8 cellular contexts compared by ENCODE assay signal in genomic region chr18:24878289-24878688, GRCh38.
DNase-seq lines count a peak whose midpoint lies in the region; ATAC-seq and TF ChIP-seq lines count a peak whose summit lies in the region.

No MANE protein-coding gene starts in this region.

- BruUV-seq in Calu3 (replicated peaks; lab: Mats Ljungman, UMichigan): no TSS peak

- no peaks in the 10 kb centered on the region for H3K79me2 ChIP-seq in neural cell (replicated peaks; ENCODE audit: insufficient read depth, low read length)

- in situ Hi-C loops in GM13976 (cut with MboI; ENCODE audit: low sequenced_read_pairs, unreplicated experiment): no loop called here

- TF ChIP-seq EP300 in neural cell (conservative IDR thresholded peaks at IDR 0.05; ENCODE audit: poor library complexity, severe bottlenecking): no peak

- no peaks in the 10 kb centered on the region for H3K9me3 Mint-ChIP-seq in endodermal cell
- H3K9me3 Mint-ChIP-seq in Calu3 (ENCODE audit: low read depth, unreplicated experiment): no peaks in the 10 kb centered on the region

- H3K36me3 ChIP-seq in endodermal cell (ENCODE audit: control insufficient read depth, insufficient read depth, low read length): no peaks in the 10 kb centered on the region
- no peaks in the 10 kb centered on the region for H3K36me3 ChIP-seq in neural cell (ENCODE audit: insufficient read depth, low read length)

- peaks cover 25% of the 10 kb centered on the region for H3K4me1 Mint-ChIP-seq in endodermal cell
- no peaks in the 10 kb centered on the region for H3K4me1 Mint-ChIP-seq in Calu3 (ENCODE audit: low read depth, unreplicated experiment)

- CTCF ChIA-PET in Calu3 (lab: Charles Lee): interaction anchor here (0.6 kb wide), 1 partner anchor 84 kb away, joined by 3 read pairs; no protein-coding TSS in a partner anchor

- H3F3A ChIP-seq in neural cell (ENCODE audit: insufficient read depth, low read length, poor library complexity, severe bottlenecking): no peaks in the 10 kb centered on the region

- H3K4me3 Mint-ChIP-seq in endodermal cell: no peak overlapping the region
- H3K4me3 Mint-ChIP-seq in Calu3 (ENCODE audit: low read depth, unreplicated experiment): no peak overlapping the region

- H3K9ac ChIP-seq in endodermal cell (ENCODE audit: extremely low read depth, low read length, poor library complexity, severe bottlenecking) (no peak overlapping the region), neural cell (ENCODE audit: low read length) (no peak overlapping the region)

- WGBS in endodermal cell (ENCODE audit: insufficient coverage in 1 of 2, insufficient read length in 1 of 2), 2 experiments: 34% methylated on average over 3 of the region's 4 CpGs; no CpG with 5 or more reads in 1 of the 2 experiments

- no peaks in the 10 kb centered on the region for H4K20me1 ChIP-seq in neural cell (ENCODE audit: insufficient read depth)

- H3K4me1 ChIP-seq in endodermal cell (ENCODE audit: control insufficient read depth, insufficient read depth, low read length): peaks cover 16% of the 10 kb centered on the region

- no peak overlapping the region for H3K27ac ChIP-seq in endodermal cell (ENCODE audit: low read depth, low read length)
- no peak overlapping the region for H3K27ac ChIP-seq in neural cell (ENCODE audit: low read length)

- ATAC-seq in HG03439 (IDR thresholded peaks at IDR 0.05; ENCODE audit: unreplicated experiment) (no peak), HG03520 (IDR thresholded peaks at IDR 0.05; ENCODE audit: unreplicated experiment) (no peak)

- intact Hi-C loops in Calu3 (cut with micrococcal nuclease; ENCODE audit: unreplicated experiment): loop anchor here (10.0 kb wide), 1 partner anchor 1017 kb away; no protein-coding TSS in a partner anchor

- no peaks in the 10 kb centered on the region for H3K9me2 ChIP-seq in neural cell (ENCODE audit: insufficient read depth, low read length)

- H3K27me3 ChIP-seq in endodermal cell (ENCODE audit: control insufficient read depth, insufficient read depth, low read length, poor library complexity, severe bottlenecking) (no peaks in the 10 kb centered on the region), neural cell (ENCODE audit: insufficient read depth, low read depth, low read length) (no peaks in the 10 kb centered on the region)

- TF ChIP-seq RAD21 in neural cell (conservative IDR thresholded peaks at IDR 0.05): peak; percentile 95

- H3K4me3 ChIP-seq in endodermal cell (ENCODE audit: low read length) (no peak overlapping the region), neural cell (ENCODE audit: low read length) (no peak overlapping the region)

- DNase-seq in GM13976 (ENCODE audit: low spot score): no peak
- DNase-seq in NCI-H748 treated with DMSO at 0.1 percent for 48 hours (lab: John Stamatoyannopoulos, UW): peak; percentile 65
- no peak for DNase-seq in endodermal cell
- DNase-seq in activated naive CD4-positive, alpha-beta T cell treated with Interleukin-2 at 50 U/mL for 16 hours: no peak
- DNase-seq in Calu3: no peak

- H3K27me3 Mint-ChIP-seq in endodermal cell (ENCODE audit: insufficient read depth): peaks cover 4% of the 10 kb centered on the region
- H3K27me3 Mint-ChIP-seq in Calu3 (ENCODE audit: unreplicated experiment): peaks cover 80% of the 10 kb centered on the region

- no peak overlapping the region for H3K4me2 ChIP-seq in neural cell (ENCODE audit: low read length)

- H2AFZ ChIP-seq in neural cell (ENCODE audit: low read depth, low read length): no peak overlapping the region

- H3K9me3 ChIP-seq in endodermal cell (ENCODE audit: control insufficient read depth, low read length): peaks cover 5% of the 10 kb centered on the region
- no peaks in the 10 kb centered on the region for H3K9me3 ChIP-seq in neural cell (ENCODE audit: low read length)

- TF ChIP-seq CTCF in GM13976 (IDR thresholded peaks at IDR 0.05; ENCODE audit: borderline replicate concordance, control extremely low read depth, extremely low read depth, insufficient read depth, missing control alignments) (peak; percentile 6), endodermal cell (conservative IDR thresholded peaks at IDR 0.05) (peak; percentile 81), neural cell (IDR thresholded peaks at IDR 0.05; ENCODE audit: poor library complexity, severe bottlenecking) (peak; percentile 88), Calu3 (IDR thresholded peaks at IDR 0.05; ENCODE audit: unreplicated experiment) (no peak)

- H3K36me3 Mint-ChIP-seq in endodermal cell (ENCODE audit: low read depth) (no peaks in the 10 kb centered on the region), Calu3 (ENCODE audit: insufficient read depth, unreplicated experiment) (no peaks in the 10 kb centered on the region)

- H3K27ac Mint-ChIP-seq in endodermal cell: no peak overlapping the region
- no peak overlapping the region for H3K27ac Mint-ChIP-seq in Calu3 (ENCODE audit: unreplicated experiment)

TF ChIP-seq in neural cell, 6 proteins besides CTCF, POLR2A, EP300 and RAD21:
- TF ChIP-seq SMC3 (conservative IDR thresholded peaks at IDR 0.05; ENCODE audit: poor library complexity) (peak; percentile 95), POLR2AphosphoS5 (IDR thresholded peaks at IDR 0.05) (no peak), REST (IDR thresholded peaks at IDR 0.05; ENCODE audit: borderline replicate concordance) (no peak), MXI1 (conservative IDR thresholded peaks at IDR 0.05; ENCODE audit: poor library complexity, severe bottlenecking) (no peak), EZH2 (IDR thresholded peaks at IDR 0.05; ENCODE audit: borderline replicate concordance, insufficient read depth, low read length, poor library complexity, severe bottlenecking) (no peak), TAF1 (IDR thresholded peaks at IDR 0.05; ENCODE audit: low read depth) (no peak)
